Comparison of ENCODE assay signal across 8 cellular contexts in genomic region chr19:55647732-55648656, GRCh38. TPM values are rescaled to one million over a fixed set of nuclear protein-coding genes. Genes with fewer than 3 reads are reported as not detected.
DNase-seq lines count a peak whose midpoint lies in the region; ATAC-seq and TF ChIP-seq lines count a peak whose summit lies in the region.

TSS of gene CCDC106 (plus strand) at chr19:55648212. CDS start at chr19:55649047, 835 bp downstream.

- 0 to 1% methylated on average over 14 to 74 of the region's 89 CpGs for WGBS in testis, 2 donors

- H3K27me3 Mint-ChIP-seq in CD4-positive, CD25-positive, alpha-beta regulatory T cell: peaks cover 6% of the 10 kb centered on the region
- H3K27me3 Mint-ChIP-seq in activated T-cell treated with anti-CD3 and anti-CD28 coated beads, Interleukin-2, amount 50 U/mL, for 24 hours: no peaks in the 10 kb centered on the region

- peak within 1 kb of the TSS; percentile 79 to 90 (median 85) for H3K4me3 Mint-ChIP-seq in CD4-positive, CD25-positive, alpha-beta regulatory T cell
- H3K4me3 Mint-ChIP-seq in activated T-cell treated with anti-CD3 and anti-CD28 coated beads, Interleukin-2, amount 50 U/mL, for 24 hours: peak within 1 kb of the TSS; percentile 80

- in situ Hi-C loops in HAP-1 (cut with MboI; ENCODE audit: low sequenced_read_pairs): no loop called here

- no peaks in the 10 kb centered on the region for H3K27me3 ChIP-seq in CD4-positive, CD25-positive, alpha-beta regulatory T cell (ENCODE audit: control insufficient read depth, insufficient read depth, low read length)
- H3K27me3 ChIP-seq in HAP-1 (ENCODE audit: low read depth) (no peaks in the 10 kb centered on the region), mononuclear cell (ENCODE audit: insufficient read depth, low read length) (no peaks in the 10 kb centered on the region), testis (no peaks in the 10 kb centered on the region)

- peak within 1 kb of the TSS; percentile 55 for H3K27ac ChIP-seq in CD4-positive, CD25-positive, alpha-beta regulatory T cell (ENCODE audit: insufficient read depth, low read length, poor library complexity, severe bottlenecking)
- H3K27ac ChIP-seq in testis: peak within 1 kb of the TSS; percentile 76 to 95

- H3K36me3 Mint-ChIP-seq in CD4-positive, CD25-positive, alpha-beta regulatory T cell: no peaks in the 10 kb centered on the region
- H3K36me3 Mint-ChIP-seq in activated T-cell treated with anti-CD3 and anti-CD28 coated beads, Interleukin-2, amount 50 U/mL, for 24 hours (ENCODE audit: low read depth): peaks cover 62% of the 10 kb centered on the region

- intact Hi-C loops in testis (cut with DNase I; ENCODE audit: low total_unique reads): no loop called here

- no peak for TF ChIP-seq POLR2A in testis (IDR thresholded peaks at IDR 0.05)

- H3K4me1 Mint-ChIP-seq in CD4-positive, CD25-positive, alpha-beta regulatory T cell: peaks cover 0 to 46% (median 17%) of the 10 kb centered on the region in 4 donors
- peaks cover 57% of the 10 kb centered on the region for H3K4me1 Mint-ChIP-seq in activated T-cell treated with anti-CD3 and anti-CD28 coated beads, Interleukin-2, amount 50 U/mL, for 24 hours (ENCODE audit: low read depth)

- H3K4me1 ChIP-seq in CD4-positive, CD25-positive, alpha-beta regulatory T cell (ENCODE audit: control insufficient read depth, insufficient read depth, low read length, poor library complexity, severe bottlenecking): peaks cover 38% of the 10 kb centered on the region
- H3K4me1 ChIP-seq in HAP-1 (peaks cover 11% of the 10 kb centered on the region), mononuclear cell (ENCODE audit: insufficient read depth, low read length) (peaks cover 42% of the 10 kb centered on the region), testis (peaks cover 18% of the 10 kb centered on the region)

- peak within 1 kb of the TSS in 2 of 3 donors; percentile 38 to 62 for H3K27ac Mint-ChIP-seq in CD4-positive, CD25-positive, alpha-beta regulatory T cell
- peak within 1 kb of the TSS; percentile 90 for H3K27ac Mint-ChIP-seq in activated T-cell treated with anti-CD3 and anti-CD28 coated beads, Interleukin-2, amount 50 U/mL, for 24 hours

- TF ChIP-seq CTCF in testis (IDR thresholded peaks at IDR 0.05): peak in 1 of 3 experiments; percentile 4

- peak in 2 of 3 donors; percentile 39 to 55 for DNase-seq in CD4-positive, CD25-positive, alpha-beta regulatory T cell
- peak; percentile 72 to 88 for DNase-seq in HAP-1 (ENCODE audit: low spot score in 2 of 2)
- DNase-seq in NCI-H446 (lab: John Stamatoyannopoulos, UW): peak; percentile 68 to 88
- DNase-seq in activated T-cell treated with anti-CD3 and anti-CD28 coated beads, Interleukin-2, amount 50 U/mL, for 24 hours: peak; percentile 75
- peak; percentile 85 for DNase-seq in testis

- no peaks in the 10 kb centered on the region for H3K9me3 ChIP-seq in CD4-positive, CD25-positive, alpha-beta regulatory T cell (ENCODE audit: control insufficient read depth in 2 of 2, low read length in 2 of 2)
- H3K9me3 ChIP-seq in HAP-1 (no peaks in the 10 kb centered on the region), mononuclear cell (ENCODE audit: low read depth, low read length) (no peaks in the 10 kb centered on the region), testis (no peaks in the 10 kb centered on the region)

- H3K36me3 ChIP-seq in CD4-positive, CD25-positive, alpha-beta regulatory T cell (ENCODE audit: control insufficient read depth, insufficient read depth, low read length): peaks cover 8% of the 10 kb centered on the region
- peaks cover 25% of the 10 kb centered on the region for H3K36me3 ChIP-seq in HAP-1 (replicated peaks)
- H3K36me3 ChIP-seq in testis (ENCODE audit: low read depth, missing control alignments): no peaks in the 10 kb centered on the region

- ATAC-seq in CD4-positive, CD25-positive, alpha-beta regulatory T cell (ENCODE audit: low read depth in 2 of 2): peak in 1 of 2 donors; percentile 20
- ATAC-seq in esophagus mucosa: peak; percentile 21
- no peak for ATAC-seq in GM21528 (IDR thresholded peaks at IDR 0.05; ENCODE audit: low FRiP score, unreplicated experiment)

- no peaks in the 10 kb centered on the region for H3K9me3 Mint-ChIP-seq in CD4-positive, CD25-positive, alpha-beta regulatory T cell
- no peaks in the 10 kb centered on the region for H3K9me3 Mint-ChIP-seq in activated T-cell treated with anti-CD3 and anti-CD28 coated beads, Interleukin-2, amount 50 U/mL, for 24 hours

- H3K4me3 ChIP-seq in CD4-positive, CD25-positive, alpha-beta regulatory T cell (ENCODE audit: low read depth, low read length): peak within 1 kb of the TSS; percentile 26
- peak within 1 kb of the TSS; percentile 96 for H3K4me3 ChIP-seq in HAP-1
- peak within 1 kb of the TSS; percentile 52 for H3K4me3 ChIP-seq in mononuclear cell (ENCODE audit: low read length)
- peak within 1 kb of the TSS; percentile 79 to 86 for H3K4me3 ChIP-seq in testis

RNA-seq across cellular contexts. Expression of gene CCDC106, which starts in this region (rescaled TPM):
- total RNA-seq in CD4-positive, CD25-positive, alpha-beta regulatory T cell: 0.99 TPM
- polyA plus RNA-seq in CD4-positive, CD25-positive, alpha-beta regulatory T cell: 1 to 10 TPM in 1 of 4 donors, under 1 TPM in 3; 0.22 to 1.0 (median 0.51) TPM
- total RNA-seq in esophagus mucosa (4.7 TPM), mononuclear cell (1.9 TPM), testis (10 to 100 TPM; 57.0 to 84.9 TPM)
- 34.5 TPM for polyA plus RNA-seq in testis (ENCODE audit: insufficient read depth, low read depth, low replicate concordance)

Comparison
In these comparisons a context has a peak if more than half of its experiments do, and no peak if none do; other contexts are left out.
1. RNA of gene CCDC106 (total RNA-seq): 57.0 to 84.9 TPM in testis; 4.7 TPM in esophagus mucosa (single experiment), 1.9 TPM in mononuclear cell (single experiment) and 0.99 TPM in CD4-positive, CD25-positive, alpha-beta regulatory T cell (single experiment); every median in the first group is over 10 times any median in the second.
2. RNA of gene CCDC106 (polyA plus RNA-seq): 34.5 TPM in testis (single experiment); 0.22 to 1.0 TPM in CD4-positive, CD25-positive, alpha-beta regulatory T cell; every median in the first group is over 10 times any median in the second.
3. H3K4me3 ChIP-seq: peak in every context shown above with its lines; median percentile 96 in HAP-1; 82 in testis; 52 in mononuclear cell; 26 in CD4-positive, CD25-positive, alpha-beta regulatory T cell.
4. Peak in every context shown above with its lines, with median percentiles within 50 percentile points of each other: DNase-seq.